In the genomic region with DNA sequence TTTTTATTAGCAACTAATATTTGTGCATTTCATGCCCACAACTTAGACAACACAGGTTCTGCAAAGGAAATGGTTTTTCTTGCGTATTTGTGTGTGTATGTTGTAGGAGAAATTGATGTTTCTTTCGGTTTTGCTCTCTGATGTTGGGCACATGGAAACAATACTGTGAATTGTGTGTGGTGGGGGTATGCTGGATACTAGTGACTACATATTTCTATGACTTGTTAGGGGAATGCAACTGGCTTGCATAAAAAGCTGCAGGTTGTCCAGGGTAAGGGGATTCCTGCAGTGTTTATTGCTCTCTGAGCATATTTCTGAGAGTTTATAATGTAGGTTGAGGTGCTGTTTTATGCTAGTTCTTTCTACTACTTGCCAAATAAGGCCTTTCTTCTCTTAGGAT, we compare ENCODE assay signal across 10 cellular contexts. TPM values are rescaled to one million over a fixed set of nuclear protein-coding genes. Genes with fewer than 3 reads are reported as not detected.
DNase-seq lines count a peak whose midpoint lies in the region; ATAC-seq and TF ChIP-seq lines count a peak whose summit lies in the region.
"Had no signal": no experiment of that assay in that cellular context is flagged by ENCODE, and none has a peak within 500 bp of the region (broad histone marks: within the 10 kb centered on the region; RNA-seq: fewer than 3 reads in every experiment).

No MANE protein-coding gene starts in this region.

- TF ChIP-seq CTCF in thyroid gland (IDR thresholded peaks at IDR 0.05), result no peak

- H3K36me3 ChIP-seq in thyroid gland, result no peaks in the 10 kb centered on the region

- no peaks in the 10 kb centered on the region for H3K9me3 ChIP-seq in T-helper 17 cell (ENCODE audit: control insufficient read depth, low read length, poor library complexity, severe bottlenecking)
- H3K9me3 ChIP-seq in thyroid gland, result no peaks in the 10 kb centered on the region

- CTCF ChIA-PET in activated naive CD4-positive, alpha-beta T cell treated with anti-CD3 and anti-CD28 coated beads for 36 hours (lab: Charles Lee), result interaction anchor here (0.9 to 3.3 kb wide), 2 partner anchors 97 to 209 kb away, joined by 3 to 17 read pairs; no protein-coding TSS in a partner anchor

- no peaks in the 10 kb centered on the region for H3K4me1 ChIP-seq in thyroid gland

- TF ChIP-seq POLR2A in thyroid gland (IDR thresholded peaks at IDR 0.05), result no peak

- H3K9me3 Mint-ChIP-seq in activated naive CD4-positive, alpha-beta T cell treated with anti-CD3 and anti-CD28 coated beads for 36 hours, result no peaks in the 10 kb centered on the region

- intact Hi-C loops in activated naive CD4-positive, alpha-beta T cell treated with anti-CD3 and anti-CD28 coated beads for 36 hours (cut with micrococcal nuclease), result loop anchor here (10.0 kb wide), 1 partner anchor 299 kb away; no protein-coding TSS in a partner anchor
- intact Hi-C loops in thyroid gland (cut with DNase I) (no loop called here), posterior vena cava (cut with DNase I) (no loop called here)

- ATAC-seq in T-helper 17 cell (no peak), GM19324 (IDR thresholded peaks at IDR 0.05; ENCODE audit: low FRiP score, unreplicated experiment) (no peak)

- no peaks in the 10 kb centered on the region for H3K27me3 Mint-ChIP-seq in activated naive CD4-positive, alpha-beta T cell treated with anti-CD3 and anti-CD28 coated beads for 36 hours (ENCODE audit: low read depth)
- no peaks in the 10 kb centered on the region for H3K27me3 Mint-ChIP-seq in T-helper 17 cell

- H3K4me3 ChIP-seq in iPS-11a (ENCODE audit: low read depth, low read length) (peak overlapping the region; percentile 66), thyroid gland (replicated peaks in 1 of 3) (peak overlapping the region in 1 of 3 donors; percentile 44)

- H3K36me3 Mint-ChIP-seq in activated naive CD4-positive, alpha-beta T cell treated with anti-CD3 and anti-CD28 coated beads for 36 hours (ENCODE audit: low read depth), result peaks cover 3% of the 10 kb centered on the region
- H3K36me3 Mint-ChIP-seq in T-helper 17 cell (ENCODE audit: low read depth), result no peaks in the 10 kb centered on the region

- WGBS in thyroid gland, 2 donors, result 23 to 42% methylated on average over 2 of the region's 2 CpGs

- peak overlapping the region in 2 of 3 donors; percentile 54 to 78 for H3K27ac ChIP-seq in thyroid gland

- H3K4me1 Mint-ChIP-seq in activated naive CD4-positive, alpha-beta T cell treated with anti-CD3 and anti-CD28 coated beads for 36 hours (ENCODE audit: low read depth), result peaks cover 28% of the 10 kb centered on the region
- peaks cover 33% of the 10 kb centered on the region for H3K4me1 Mint-ChIP-seq in T-helper 17 cell

- no peaks in the 10 kb centered on the region for H3K27me3 ChIP-seq in thyroid gland

- DNase-seq in activated naive CD4-positive, alpha-beta T cell treated with anti-CD3 and anti-CD28 coated beads for 36 hours, result no peak
- no peak for DNase-seq in activated naive CD4-positive, alpha-beta T cell treated with Interleukin-2 at 50 U/mL for 16 hours
- DNase-seq in T-helper 17 cell (no peak), thyroid gland (no peak), MV-4-11 (lab: John Stamatoyannopoulos, UW) (no peak), posterior vena cava (ENCODE audit: low spot score) (no peak)

- peak overlapping the region; percentile 77 for H3K27ac Mint-ChIP-seq in activated naive CD4-positive, alpha-beta T cell treated with anti-CD3 and anti-CD28 coated beads for 36 hours
- H3K27ac Mint-ChIP-seq in T-helper 17 cell, result peak overlapping the region; percentile 72

- peak overlapping the region; percentile 76 for H3K4me3 Mint-ChIP-seq in activated naive CD4-positive, alpha-beta T cell treated with anti-CD3 and anti-CD28 coated beads for 36 hours
- peak overlapping the region; percentile 94 for H3K4me3 Mint-ChIP-seq in T-helper 17 cell

RNA-seq across cellular contexts. Expression of a gene that starts 11.6 kb away (rescaled TPM):
- 10 to 100 TPM; 11.0 to 12.9 TPM for total RNA-seq in activated naive CD4-positive, alpha-beta T cell treated with anti-CD3 and anti-CD28 coated beads for 36 hours
- total RNA-seq in T-helper 17 cell, result 10 to 100 TPM; 12.5 to 12.8 TPM
- total RNA-seq in thyroid gland, result 10 to 100 TPM; 31.4 to 79.5 (median 61.9) TPM
- total RNA-seq in posterior vena cava, result 10 to 100 TPM; 13.2 to 19.4 TPM

RNA-seq across cellular contexts. Expression of a gene that starts 33.1 kb away (rescaled TPM):
- not detected for total RNA-seq in activated naive CD4-positive, alpha-beta T cell treated with anti-CD3 and anti-CD28 coated beads for 36 hours
- not detected for total RNA-seq in T-helper 17 cell
- not detected for total RNA-seq in thyroid gland
- not detected for total RNA-seq in posterior vena cava
- total RNA-seq: cardiac septum, subcutaneous adipose tissue had no signal
